17 cellular contexts compared by ENCODE assay signal in genomic region chr10:3662775-3663174, GRCh38.
DNase-seq lines count a peak whose midpoint lies in the region; ATAC-seq and TF ChIP-seq lines count a peak whose summit lies in the region.
"Had no signal": no experiment of that assay in that cellular context is flagged by ENCODE, and none has a peak within 500 bp of the region (broad histone marks: within the 10 kb centered on the region; RNA-seq: fewer than 3 reads in every experiment).

No MANE protein-coding gene starts in this region.

- H3K4me3 Mint-ChIP-seq in activated CD4-positive, alpha-beta T cell treated with anti-CD3 and anti-CD28 coated beads, Interleukin-2, amount 10 ng/mL, durations not matched to agents 7 days and 5 days = no peak overlapping the region
- no peak overlapping the region for H3K4me3 Mint-ChIP-seq in WTC11
- no peak overlapping the region for H3K4me3 Mint-ChIP-seq in T-helper 2 cell treated with Interferon-gamma antibody and Interleukin-4, amounts not matched to agents 5 μg/mL and 100 μg/mL, for 36 hours
- H3K4me3 Mint-ChIP-seq: B cell; CD8-positive, alpha-beta T cell had no signal

- H2BK12ac ChIP-seq in trophoblast cell (ENCODE audit: low read length) = peak overlapping the region; percentile 47

- peak overlapping the region; percentile 27 for H3K27ac Mint-ChIP-seq in activated CD4-positive, alpha-beta T cell treated with anti-CD3 and anti-CD28 coated beads, Interleukin-2, amount 10 ng/mL, durations not matched to agents 7 days and 5 days
- H3K27ac Mint-ChIP-seq in WTC11 = no peak overlapping the region
- no peak overlapping the region for H3K27ac Mint-ChIP-seq in T-helper 2 cell treated with Interferon-gamma antibody and Interleukin-4, amounts not matched to agents 5 μg/mL and 100 μg/mL, for 36 hours
- H3K27ac Mint-ChIP-seq: B cell; CD8-positive, alpha-beta T cell had no signal

- no peak overlapping the region for H3K27ac ChIP-seq in trophoblast cell (ENCODE audit: low read depth, low read length)
- H3K27ac ChIP-seq: 22Rv1, BLaER1, C4-2B had no signal

- no peak overlapping the region for H2AFZ ChIP-seq in trophoblast cell (ENCODE audit: insufficient read depth, low read length, poor library complexity)

- H2BK5ac ChIP-seq in trophoblast cell (ENCODE audit: low read depth, low read length, poor library complexity) = no peak overlapping the region

- H3K27me3 ChIP-seq in trophoblast cell (ENCODE audit: insufficient read depth, low read length) = no peaks in the 10 kb centered on the region
- H3K27me3 ChIP-seq: BLaER1 had no signal

- peaks cover 4% of the 10 kb centered on the region for H3K9me3 ChIP-seq in trophoblast cell (ENCODE audit: insufficient read depth, low read depth, low read length)
- H3K9me3 ChIP-seq: BLaER1, HAP-1 had no signal

- no peak overlapping the region for H4K91ac ChIP-seq in trophoblast cell (ENCODE audit: low read depth, low read length)

- no peak overlapping the region for H4K8ac ChIP-seq in trophoblast cell (ENCODE audit: low read depth, low read length)

- no peak for ATAC-seq in WTC11
- ATAC-seq: CD8-positive, alpha-beta T cell had no signal

- POLR2A ChIA-PET in activated CD4-positive, alpha-beta T cell treated with anti-CD3 and anti-CD28 coated beads, Interleukin-2, amount 10 ng/mL, durations not matched to agents 7 days and 5 days (lab: Charles Lee) = no interaction called here
- POLR2A ChIA-PET in WTC11 (lab: Charles Lee) = no interaction called here

- CTCF ChIA-PET in activated CD4-positive, alpha-beta T cell treated with anti-CD3 and anti-CD28 coated beads, Interleukin-2, amount 10 ng/mL, durations not matched to agents 7 days and 5 days (lab: Charles Lee) = no interaction called here
- CTCF ChIA-PET in WTC11 (lab: Charles Lee) = no interaction called here

- no peak overlapping the region for H3K23ac ChIP-seq in trophoblast cell (ENCODE audit: low read length)

- H3K18ac ChIP-seq in trophoblast cell (ENCODE audit: low read length) = no peak overlapping the region

- no peaks in the 10 kb centered on the region for H3K27me3 Mint-ChIP-seq in activated CD4-positive, alpha-beta T cell treated with anti-CD3 and anti-CD28 coated beads, Interleukin-2, amount 10 ng/mL, durations not matched to agents 7 days and 5 days
- H3K27me3 Mint-ChIP-seq in WTC11 (ENCODE audit: low read depth) = no peaks in the 10 kb centered on the region
- H3K27me3 Mint-ChIP-seq in T-helper 2 cell treated with Interferon-gamma antibody and Interleukin-4, amounts not matched to agents 5 μg/mL and 100 μg/mL, for 36 hours (ENCODE audit: low read depth) = peaks cover 9% of the 10 kb centered on the region

- H3K4me1 Mint-ChIP-seq in activated CD4-positive, alpha-beta T cell treated with anti-CD3 and anti-CD28 coated beads, Interleukin-2, amount 10 ng/mL, durations not matched to agents 7 days and 5 days = peaks cover 19% of the 10 kb centered on the region
- peaks cover 15% of the 10 kb centered on the region for H3K4me1 Mint-ChIP-seq in WTC11
- H3K4me1 Mint-ChIP-seq in T-helper 2 cell treated with Interferon-gamma antibody and Interleukin-4, amounts not matched to agents 5 μg/mL and 100 μg/mL, for 36 hours (ENCODE audit: low read depth) = peaks cover 12% of the 10 kb centered on the region

- no peak for DNase-seq in activated CD4-positive, alpha-beta T cell treated with anti-CD3 and anti-CD28 coated beads, Interleukin-2, amount 10 ng/mL, durations not matched to agents 7 days and 5 days
- no peak for DNase-seq in activated CD4-positive, alpha-beta T cell treated with anti-CD3 and anti-CD28 coated beads for 4 hours
- no peak for DNase-seq in WTC11 (ENCODE audit: low spot score)
- no peak for DNase-seq in trophoblast cell
- no peak for DNase-seq in HuH-7.5 (ENCODE audit: low spot score)
- DNase-seq in T-helper 2 cell treated with Interferon-gamma antibody and Interleukin-4, amounts not matched to agents 5 μg/mL and 100 μg/mL, for 36 hours (ENCODE audit: low spot score) = no peak
- DNase-seq: Caco-2; CD4-positive, CD25-positive, alpha-beta regulatory T cell; CD8-positive, alpha-beta T cell; DMS153; DND-41; GOT3 had no signal

- WGBS in trophoblast cell (ENCODE audit: extremely low coverage, insufficient coverage, insufficient read length) = no CpG with 5 or more reads among the region's 2 CpGs

- no peak overlapping the region for H3K4me2 ChIP-seq in trophoblast cell (ENCODE audit: low read length)
- H3K4me2 ChIP-seq: BLaER1 had no signal

- H3K79me1 ChIP-seq in trophoblast cell (ENCODE audit: low read length) = peaks cover 27% of the 10 kb centered on the region

- H3K4me3 ChIP-seq in trophoblast cell (ENCODE audit: low read depth, low read length) = no peak overlapping the region
- H3K4me3 ChIP-seq: BLaER1, HAP-1 had no signal

- H2BK120ac ChIP-seq in trophoblast cell (ENCODE audit: insufficient read depth, low read length, poor library complexity) = no peak overlapping the region

- H3K36me3 ChIP-seq in trophoblast cell (ENCODE audit: control insufficient read depth in 1 of 2, insufficient read depth in 2 of 2, low read length in 2 of 2) = no peaks in the 10 kb centered on the region
- H3K36me3 ChIP-seq: BLaER1, HAP-1 had no signal

- H3K4ac ChIP-seq in trophoblast cell (ENCODE audit: low read depth, low read length) = no peak overlapping the region

- H3K9me3 Mint-ChIP-seq in activated CD4-positive, alpha-beta T cell treated with anti-CD3 and anti-CD28 coated beads, Interleukin-2, amount 10 ng/mL, durations not matched to agents 7 days and 5 days = peaks cover 7% of the 10 kb centered on the region
- peaks cover 22% of the 10 kb centered on the region for H3K9me3 Mint-ChIP-seq in WTC11
- no peaks in the 10 kb centered on the region for H3K9me3 Mint-ChIP-seq in T-helper 2 cell treated with Interferon-gamma antibody and Interleukin-4, amounts not matched to agents 5 μg/mL and 100 μg/mL, for 36 hours
- H3K9me3 Mint-ChIP-seq: CD8-positive, alpha-beta T cell had no signal

- no peak for TF ChIP-seq CTCF in WTC11 (IDR thresholded peaks at IDR 0.05)

- H3K4me1 ChIP-seq in trophoblast cell (ENCODE audit: control insufficient read depth in 1 of 2, insufficient read depth in 2 of 2, low read length in 2 of 2) = peaks cover 10 to 19% of the 10 kb centered on the region in 2 experiments
- H3K4me1 ChIP-seq: HAP-1 had no signal

- H3K36me3 Mint-ChIP-seq in activated CD4-positive, alpha-beta T cell treated with anti-CD3 and anti-CD28 coated beads, Interleukin-2, amount 10 ng/mL, durations not matched to agents 7 days and 5 days (ENCODE audit: low read depth) = peaks cover 3% of the 10 kb centered on the region
- H3K36me3 Mint-ChIP-seq in WTC11 = peaks cover 7% of the 10 kb centered on the region
- no peaks in the 10 kb centered on the region for H3K36me3 Mint-ChIP-seq in T-helper 2 cell treated with Interferon-gamma antibody and Interleukin-4, amounts not matched to agents 5 μg/mL and 100 μg/mL, for 36 hours (ENCODE audit: low read depth)
- H3K36me3 Mint-ChIP-seq: CD4-positive, CD25-positive, alpha-beta regulatory T cell; CD8-positive, alpha-beta T cell had no signal

- H2AK5ac ChIP-seq in trophoblast cell (ENCODE audit: low read length) = peak overlapping the region; percentile 70

- no peak overlapping the region for H3K14ac ChIP-seq in trophoblast cell (ENCODE audit: low read length)

- H4K12ac ChIP-seq in trophoblast cell (ENCODE audit: low read depth, low read length) = no peak overlapping the region

- H3K9ac ChIP-seq in trophoblast cell (ENCODE audit: low read length) = no peak overlapping the region
- H3K9ac ChIP-seq: BLaER1 had no signal

- no peaks in the 10 kb centered on the region for H3K79me2 ChIP-seq in trophoblast cell (ENCODE audit: control insufficient read depth, insufficient read depth, low read length, poor library complexity)

TF ChIP-seq in WTC11, 78 proteins besides CTCF, POLR2A, EP300 and RAD21:
- TF ChIP-seq ZNF512 (CRISPR knock-in tag; IDR thresholded peaks at IDR 0.05; ENCODE audit: borderline replicate concordance) (peak; percentile 9; the same call in 1 of the 2 replicates), ATF3 (CRISPR knock-in tag; conservative IDR thresholded peaks at IDR 0.05) (no peak), IRF2 (CRISPR knock-in tag; IDR thresholded peaks at IDR 0.05; ENCODE audit: borderline replicate concordance, low read depth) (no peak), HMGA2 (CRISPR knock-in tag; IDR thresholded peaks at IDR 0.05) (no peak), JUN (CRISPR knock-in tag; IDR thresholded peaks at IDR 0.05) (no peak)
